ENCODE assay signal across 1 cellular context in genomic region chr4:185508162-185508561, GRCh38.
TF ChIP-seq lines count a peak whose summit lies in the region.

No MANE protein-coding gene starts in this region.

TF ChIP-seq in HepG2, 621 proteins besides CTCF, POLR2A, EP300 and RAD21 (continued from another document):
- TF ChIP-seq PRDM15 (CRISPR knock-in tag; IDR thresholded peaks at IDR 0.05) (no peak), ELF1 (CRISPR knock-in tag; IDR thresholded peaks at IDR 0.05) (0 out of 2 replicates have a peak, but pooled peaks have one; percentile 19), GATAD2A (CRISPR knock-in tag; IDR thresholded peaks at IDR 0.05) (0 out of 2 replicates have a peak, but pooled peaks have one; percentile 40), NPAS2 (CRISPR knock-in tag; IDR thresholded peaks at IDR 0.05; ENCODE audit: borderline replicate concordance) (no peak), SOX6 (IDR thresholded peaks at IDR 0.05) (no peak), SOX6 (CRISPR knock-in tag; IDR thresholded peaks at IDR 0.05) (peak; percentile 43; the same call in 1 of the 2 replicates), SAP130 (CRISPR knock-in tag; IDR thresholded peaks at IDR 0.05; ENCODE audit: low read depth) (peak; percentile 66; the same call in 1 of the 2 replicates), MED1 (CRISPR knock-in tag; IDR thresholded peaks at IDR 0.05) (0 out of 2 replicates have a peak, but pooled peaks have one; percentile 28), GATA4 (IDR thresholded peaks at IDR 0.05; ENCODE audit: borderline replicate concordance, low read depth) (no peak), JDP2 (CRISPR knock-in tag; IDR thresholded peaks at IDR 0.05; ENCODE audit: borderline replicate concordance) (no peak), SOX5 (CRISPR knock-in tag; IDR thresholded peaks at IDR 0.05; ENCODE audit: borderline replicate concordance) (peak; percentile 22; the same call in 1 of the 2 replicates), THAP8 (CRISPR knock-in tag; IDR thresholded peaks at IDR 0.05; ENCODE audit: borderline replicate concordance) (no peak), CEBPB (IDR thresholded peaks at IDR 0.05; ENCODE audit: borderline replicate concordance, low read depth, low read length) (peak; percentile 36; the same call in 1 of the 2 replicates), SOX13 (IDR thresholded peaks at IDR 0.05) (no peak), SOX13 (CRISPR knock-in tag; conservative IDR thresholded peaks at IDR 0.05 in 1 of 2, IDR thresholded peaks at IDR 0.05 in 1 of 2) (peak in 1 of 2 experiments; percentile 15; a peak in 1 of 4 replicates), SIX1 (CRISPR knock-in tag; IDR thresholded peaks at IDR 0.05; ENCODE audit: borderline replicate concordance) (peak; percentile 89; the same call in 1 of the 2 replicates), HNF4A (CRISPR knock-in tag; IDR thresholded peaks at IDR 0.05) (0 out of 2 replicates have a peak, but pooled peaks have one; percentile 13), TCF7 (IDR thresholded peaks at IDR 0.05; ENCODE audit: low read depth) (0 out of 2 replicates have a peak, but pooled peaks have one; percentile 17), KDM2A (CRISPR knock-in tag; IDR thresholded peaks at IDR 0.05; ENCODE audit: borderline replicate concordance, low read depth) (no peak), PHB2 (IDR thresholded peaks at IDR 0.05; ENCODE audit: partially characterized antibody) (no peak), ARHGAP35 (CRISPR knock-in tag; IDR thresholded peaks at IDR 0.05; ENCODE audit: borderline replicate concordance) (no peak), FOXA3 (CRISPR knock-in tag; IDR thresholded peaks at IDR 0.05) (0 out of 2 replicates have a peak, but pooled peaks have one; percentile 11), RARA (CRISPR knock-in tag; IDR thresholded peaks at IDR 0.05) (0 out of 2 replicates have a peak, but pooled peaks have one; percentile 26)
- TF ChIP-seq, protein P1, sequence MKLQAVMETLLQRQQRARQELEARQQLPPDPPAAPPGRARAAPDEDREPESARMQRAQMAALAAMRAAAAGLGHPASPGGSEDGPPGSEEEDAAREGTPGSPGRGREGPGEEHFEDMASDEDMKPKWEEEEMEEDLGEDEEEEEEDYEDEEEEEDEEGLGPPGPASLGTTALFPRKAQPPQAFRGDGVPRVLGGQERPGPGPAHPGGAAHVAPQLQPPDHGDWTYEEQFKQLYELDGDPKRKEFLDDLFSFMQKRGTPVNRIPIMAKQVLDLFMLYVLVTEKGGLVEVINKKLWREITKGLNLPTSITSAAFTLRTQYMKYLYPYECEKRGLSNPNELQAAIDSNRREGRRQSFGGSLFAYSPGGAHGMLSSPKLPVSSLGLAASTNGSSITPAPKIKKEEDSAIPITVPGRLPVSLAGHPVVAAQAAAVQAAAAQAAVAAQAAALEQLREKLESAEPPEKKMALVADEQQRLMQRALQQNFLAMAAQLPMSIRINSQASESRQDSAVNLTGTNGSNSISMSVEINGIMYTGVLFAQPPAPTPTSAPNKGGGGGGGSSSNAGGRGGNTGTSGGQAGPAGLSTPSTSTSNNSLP (IDR thresholded peaks at IDR 0.05; ENCODE audit: low read depth, low read length) = peak; percentile 32; the same call in 1 of the 2 replicates
- TF ChIP-seq, protein P2, sequence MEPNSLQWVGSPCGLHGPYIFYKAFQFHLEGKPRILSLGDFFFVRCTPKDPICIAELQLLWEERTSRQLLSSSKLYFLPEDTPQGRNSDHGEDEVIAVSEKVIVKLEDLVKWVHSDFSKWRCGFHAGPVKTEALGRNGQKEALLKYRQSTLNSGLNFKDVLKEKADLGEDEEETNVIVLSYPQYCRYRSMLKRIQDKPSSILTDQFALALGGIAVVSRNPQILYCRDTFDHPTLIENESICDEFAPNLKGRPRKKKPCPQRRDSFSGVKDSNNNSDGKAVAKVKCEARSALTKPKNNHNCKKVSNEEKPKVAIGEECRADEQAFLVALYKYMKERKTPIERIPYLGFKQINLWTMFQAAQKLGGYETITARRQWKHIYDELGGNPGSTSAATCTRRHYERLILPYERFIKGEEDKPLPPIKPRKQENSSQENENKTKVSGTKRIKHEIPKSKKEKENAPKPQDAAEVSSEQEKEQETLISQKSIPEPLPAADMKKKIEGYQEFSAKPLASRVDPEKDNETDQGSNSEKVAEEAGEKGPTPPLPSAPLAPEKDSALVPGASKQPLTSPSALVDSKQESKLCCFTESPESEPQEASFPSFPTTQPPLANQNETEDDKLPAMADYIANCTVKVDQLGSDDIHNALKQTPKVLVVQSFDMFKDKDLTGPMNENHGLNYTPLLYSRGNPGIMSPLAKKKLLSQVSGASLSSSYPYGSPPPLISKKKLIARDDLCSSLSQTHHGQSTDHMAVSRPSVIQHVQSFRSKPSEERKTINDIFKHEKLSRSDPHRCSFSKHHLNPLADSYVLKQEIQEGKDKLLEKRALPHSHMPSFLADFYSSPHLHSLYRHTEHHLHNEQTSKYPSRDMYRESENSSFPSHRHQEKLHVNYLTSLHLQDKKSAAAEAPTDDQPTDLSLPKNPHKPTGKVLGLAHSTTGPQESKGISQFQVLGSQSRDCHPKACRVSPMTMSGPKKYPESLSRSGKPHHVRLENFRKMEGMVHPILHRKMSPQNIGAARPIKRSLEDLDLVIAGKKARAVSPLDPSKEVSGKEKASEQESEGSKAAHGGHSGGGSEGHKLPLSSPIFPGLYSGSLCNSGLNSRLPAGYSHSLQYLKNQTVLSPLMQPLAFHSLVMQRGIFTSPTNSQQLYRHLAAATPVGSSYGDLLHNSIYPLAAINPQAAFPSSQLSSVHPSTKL (CRISPR knock-in tag; IDR thresholded peaks at IDR 0.05) = peak; percentile 49
